Comparison of ENCODE assay signal across 8 cellular contexts in genomic region chr7:134545379-134545778, GRCh38. TPM values are rescaled to one million over a fixed set of nuclear protein-coding genes. Genes with fewer than 3 reads are reported as not detected.
"Had no signal": no experiment of that assay in that cellular context is flagged by ENCODE, and none has a peak within 500 bp of the region (broad histone marks: within the 10 kb centered on the region; RNA-seq: fewer than 3 reads in every experiment).

No MANE protein-coding gene starts in this region.

- H3K9me3 Mint-ChIP-seq: GM23338 had no signal

- H3K27ac ChIP-seq: KMS-11 had no signal

- H3K27ac Mint-ChIP-seq: GM23338 had no signal

- H3K4me2 ChIP-seq: GM23338, KMS-11 had no signal

- H3K4me3 ChIP-seq: GM23338, HAP-1 had no signal

- H3K4me1 ChIP-seq: HAP-1 had no signal

- ATAC-seq: GM23338 had no signal

- H3K36me3 ChIP-seq: HAP-1 had no signal

- H2AFZ ChIP-seq: GM23338 had no signal

- H3K4me3 Mint-ChIP-seq: GM23338 had no signal

- H3K9ac ChIP-seq: KMS-11 had no signal

- DNase-seq: H7, Karpas-422, KBM-7 had no signal

- H3K9me3 ChIP-seq: HAP-1 had no signal

- FAIRE-seq: HTR-8/SVneo had no signal

RNA-seq across cellular contexts. Expression of gene AKR1B15, which starts 3.5 kb away (rescaled TPM):
- total RNA-seq: GM23338, H7, HT-29 had no signal
- polyA plus RNA-seq: GM23338 had no signal

RNA-seq across cellular contexts. Expression of gene AKR1B10, which starts 18.0 kb away (rescaled TPM):
- total RNA-seq: H7 had no signal
